9 cellular contexts compared by ENCODE assay signal in genomic region chr6:158818580-158819212, GRCh38. TPM values are rescaled to one million over a fixed set of nuclear protein-coding genes. Genes with fewer than 3 reads are reported as not detected.
DNase-seq lines count a peak whose midpoint lies in the region; ATAC-seq, FAIRE-seq and TF ChIP-seq lines count a peak whose summit lies in the region.
"Had no signal": no experiment of that assay in that cellular context is flagged by ENCODE, and none has a peak within 500 bp of the region (broad histone marks: within the 10 kb centered on the region; RNA-seq: fewer than 3 reads in every experiment).

No MANE protein-coding gene starts in this region.

- CTCF ChIA-PET in HepG2 (lab: Yijun Ruan, JAX; ENCODE audit: low intra/inter-chr PET ratio, low total read pairs), result no interaction called here

- H4K20me1 ChIP-seq in HepG2 (ENCODE audit: insufficient read depth, low read length), result peaks cover 13% of the 10 kb centered on the region; the same call in 1 of the 2 replicates

- H3K4me3 ChIP-seq in coronary artery, result peak overlapping the region; percentile 99
- H3K4me3 ChIP-seq in HepG2 (replicated peaks in 1 of 3; ENCODE audit: insufficient read depth in 1 of 3, low read depth in 2 of 3, low read length in 3 of 3), result peak overlapping the region; percentile 70 to 87 (median 81)

- ATAC-seq in HG02588 (IDR thresholded peaks at IDR 0.05; ENCODE audit: unreplicated experiment) (peak; percentile 17), HepG2 (peak; percentile 73)

- BruUV-seq in HepG2 (replicated peaks; lab: Mats Ljungman, UMichigan), result no TSS peak

- WGBS in HepG2 (ENCODE audit: low lambda C conversion rate), result 1% methylated on average over 39 of the region's 63 CpGs

- peaks cover 29% of the 10 kb centered on the region for H3K79me2 ChIP-seq in HepG2 (ENCODE audit: insufficient read depth, low read length)

- TF ChIP-seq POLR2A in HepG2 (IDR thresholded peaks at IDR 0.05; ENCODE audit: insufficient read depth in 1 of 2, low read depth in 2 of 2, low read length in 2 of 2), result no peak; a peak in 1 of 4 replicates

- H3K4me1 ChIP-seq in HepG2 (ENCODE audit: insufficient read depth, low read length), result peaks cover 54% of the 10 kb centered on the region

- peaks cover 3 to 6% of the 10 kb centered on the region in 2 experiments; a peak in 3 of 5 replicates for H3K36me3 ChIP-seq in HepG2 (replicated peaks in 1 of 2; ENCODE audit: control insufficient read depth in 1 of 2, insufficient read depth in 2 of 2, low read length in 2 of 2)

- no peak for TF ChIP-seq RAD21 in HepG2 (CRISPR knock-in tag; IDR thresholded peaks at IDR 0.05)

- in situ Hi-C loops in HepG2 (cut with HindIII; ENCODE audit: extremely low pct_ligation_motif_present, low pct_unique_long_range_greater_than_20kb), result no loop called here

- H3K9me3 ChIP-seq in HepG2 (ENCODE audit: low read length), result no peaks in the 10 kb centered on the region

- FAIRE-seq in HepG2 (lab: Jason Lieb, UNC), result no peak
- FAIRE-seq: A204.1 had no signal

- H3K9ac ChIP-seq in HepG2 (ENCODE audit: insufficient read depth, low read depth, low read length), result peak overlapping the region; percentile 70

- TF ChIP-seq CTCF in coronary artery (IDR thresholded peaks at IDR 0.05) (no peak), HepG2 (CRISPR knock-in tag; IDR thresholded peaks at IDR 0.05) (no peak)

- POLR2A ChIA-PET in HepG2 (lab: Yijun Ruan, JAX), result interaction anchor here (0.6 to 1.4 kb wide), 9 partner anchors 8 to 174 kb away, joined by 3 to 6 read pairs (median 4); partner anchors contain the start of gene DYNLT1

- no peak overlapping the region for H2AFZ ChIP-seq in HepG2 (ENCODE audit: low read length)

- H3K27ac ChIP-seq in coronary artery, result peak overlapping the region; percentile 93 to 100
- peak overlapping the region; percentile 50 for H3K27ac ChIP-seq in HepG2 (ENCODE audit: extremely low read length, insufficient read depth, low read length)

- peak; percentile 20 to 77 (median 75) for DNase-seq in NCI-H1417 (lab: John Stamatoyannopoulos, UW)
- no peak for DNase-seq in NCI-H1417 treated with DMSO at 0.1 percent for 48 hours (lab: John Stamatoyannopoulos, UW)
- peak; percentile 33 for DNase-seq in NCI-H1092 (lab: John Stamatoyannopoulos, UW)
- peak; percentile 54 to 65 for DNase-seq in activated CD4-positive, alpha-beta T cell treated with anti-CD3 and anti-CD28 coated beads for 4 hours
- peak; percentile 83 for DNase-seq in coronary artery (ENCODE audit: low spot score)
- peak; percentile 54 for DNase-seq in HepG2 (ENCODE audit: low spot score)
- peak; percentile 61 to 72 for DNase-seq in stimulated activated CD4-positive, alpha-beta T cell treated with anti-CD3 and anti-CD28 coated beads, Interleukin-4, amount 100 ng/mL, for 48 hours (ENCODE audit: low read depth in 2 of 2)

- H3K27me3 ChIP-seq in HepG2 (ENCODE audit: control insufficient read depth in 1 of 2, insufficient read depth in 2 of 2, low read length in 2 of 2), result no peaks in the 10 kb centered on the region; a peak in 1 of 5 replicates

- TF ChIP-seq EP300 in HepG2 (IDR thresholded peaks at IDR 0.05; ENCODE audit: low read depth in 2 of 2, low read length in 2 of 2), result no peak
- TF ChIP-seq EP300 in HepG2 (CRISPR knock-in tag; IDR thresholded peaks at IDR 0.05; ENCODE audit: borderline replicate concordance), result no peak

- H3K4me2 ChIP-seq in HepG2 (ENCODE audit: low read depth, low read length), result peak overlapping the region; percentile 94

- intact Hi-C loops in HepG2 (cut with micrococcal nuclease; ENCODE audit: unreplicated experiment), result loop anchor here (5.0 kb wide), 1 partner anchor 34 kb away; no protein-coding TSS in a partner anchor

TF ChIP-seq in HepG2, 621 proteins besides CTCF, POLR2A, EP300 and RAD21 (continues in another document):
- TF ChIP-seq RNF219 (CRISPR knock-in tag; IDR thresholded peaks at IDR 0.05), result no peak
- TF ChIP-seq PHF8 (CRISPR knock-in tag; IDR thresholded peaks at IDR 0.05), result peak; percentile 21
- peak; percentile 85 for TF ChIP-seq HNRNPK (IDR thresholded peaks at IDR 0.05; ENCODE audit: low read depth, low read length, poor library complexity, severe bottlenecking)
- 0 out of 2 replicates have a peak, but pooled peaks have one; percentile 4 for TF ChIP-seq TAF1 (CRISPR knock-in tag; IDR thresholded peaks at IDR 0.05)
- TF ChIP-seq ZNF10 (CRISPR knock-in tag; IDR thresholded peaks at IDR 0.05; ENCODE audit: borderline replicate concordance, low read depth), result no peak
- TF ChIP-seq CREB3 (CRISPR knock-in tag; IDR thresholded peaks at IDR 0.05), result no peak; the same call in 1 of the 2 replicates
- TF ChIP-seq, protein P1, sequence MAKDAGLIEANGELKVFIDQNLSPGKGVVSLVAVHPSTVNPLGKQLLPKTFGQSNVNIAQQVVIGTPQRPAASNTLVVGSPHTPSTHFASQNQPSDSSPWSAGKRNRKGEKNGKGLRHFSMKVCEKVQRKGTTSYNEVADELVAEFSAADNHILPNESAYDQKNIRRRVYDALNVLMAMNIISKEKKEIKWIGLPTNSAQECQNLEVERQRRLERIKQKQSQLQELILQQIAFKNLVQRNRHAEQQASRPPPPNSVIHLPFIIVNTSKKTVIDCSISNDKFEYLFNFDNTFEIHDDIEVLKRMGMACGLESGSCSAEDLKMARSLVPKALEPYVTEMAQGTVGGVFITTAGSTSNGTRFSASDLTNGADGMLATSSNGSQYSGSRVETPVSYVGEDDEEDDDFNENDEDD (CRISPR knock-in tag; IDR thresholded peaks at IDR 0.05; ENCODE audit: borderline replicate concordance), result no peak
- TF ChIP-seq THAP8 (CRISPR knock-in tag; IDR thresholded peaks at IDR 0.05; ENCODE audit: borderline replicate concordance), result 0 out of 2 replicates have a peak, but pooled peaks have one; percentile 20
- peak; percentile 19; the same call in 1 of the 2 replicates for TF ChIP-seq SIN3A (IDR thresholded peaks at IDR 0.05; ENCODE audit: borderline replicate concordance, low read depth, low read length)
- TF ChIP-seq ATRX (CRISPR knock-in tag; IDR thresholded peaks at IDR 0.05; ENCODE audit: borderline replicate concordance), result no peak
- peak; percentile 22; the same call in 1 of the 2 replicates for TF ChIP-seq IRF2 (CRISPR knock-in tag; IDR thresholded peaks at IDR 0.05)
- TF ChIP-seq ZBTB3 (CRISPR knock-in tag; IDR thresholded peaks at IDR 0.05; ENCODE audit: borderline replicate concordance, low read depth), result no peak
- TF ChIP-seq TOPORS (CRISPR knock-in tag; IDR thresholded peaks at IDR 0.05), result no peak
- no peak for TF ChIP-seq NKX3-1 (CRISPR knock-in tag; IDR thresholded peaks at IDR 0.05)

RNA-seq across cellular contexts. Expression of gene EZR, which starts 0.5 kb away (rescaled TPM):
- total RNA-seq in HepG2 (2016; rRNA removed; fragmentation: Illumina TruSeq; extraction: Trizol), result 60.3 and 75.7 TPM in 2 replicates
- total RNA-seq in HepG2 (2016; cell fraction: cytosol; rRNA removed; fragmentation: Illumina TruSeq; extraction: Trizol; ENCODE audit: low read depth), result 8.6 and 10.8 TPM in 2 replicates
- total RNA-seq in HepG2 (2016; cell fraction: insoluble cytoplasmic fraction; rRNA removed; fragmentation: Illumina TruSeq; extraction: Trizol), result 63.6 and 68.8 TPM in 2 replicates
- 21.2 and 23.3 TPM in 2 replicates for total RNA-seq in HepG2 (2016; cell fraction: membrane; rRNA removed; fragmentation: Illumina TruSeq; extraction: Trizol)
- 35.3 and 38.9 TPM in 2 replicates for total RNA-seq in HepG2 (2016; cell fraction: nucleus; rRNA removed; fragmentation: Illumina TruSeq; extraction: Trizol)
- polyA plus RNA-seq in HepG2 (2011; rRNA removed), result 34.7 and 36.8 TPM in 2 replicates
- polyA plus RNA-seq in HepG2 (2011; cell fraction: cytosol; rRNA removed), result 34.1 and 34.2 TPM in 2 replicates
- polyA plus RNA-seq in HepG2 (2011; cell fraction: nucleus; rRNA removed), result 25.0 and 25.8 TPM in 2 replicates
- 18.5 and 28.6 TPM in 2 replicates for polyA plus RNA-seq in HepG2 (2012)
- 5.0 and 5.1 TPM in 2 replicates for polyA plus RNA-seq in HepG2 (2016; cell fraction: cytosol; fragmentation: Illumina TruSeq; extraction: Trizol; ENCODE audit: low read depth)
- polyA plus RNA-seq in HepG2 (2016; cell fraction: insoluble cytoplasmic fraction; fragmentation: Illumina TruSeq; extraction: Trizol; ENCODE audit: low read depth), result 79.1 and 90.3 TPM in 2 replicates
- polyA plus RNA-seq in HepG2 (2016; cell fraction: membrane; fragmentation: Illumina TruSeq; extraction: Trizol; ENCODE audit: low read depth), result 12.2 TPM in 2 replicates
- 60.9 and 63.5 TPM in 2 replicates for polyA plus RNA-seq in HepG2 (2016; cell fraction: nucleus; fragmentation: Illumina TruSeq; extraction: Trizol; ENCODE audit: insufficient read depth, low read depth)
- 45.1 and 93.9 TPM in 2 replicates for polyA minus RNA-seq in HepG2 (2011; rRNA and poly(A)+ RNA removed; ENCODE audit: low replicate concordance)
- 28.8 and 29.4 TPM in 2 replicates for polyA minus RNA-seq in HepG2 (2011; cell fraction: cytosol; rRNA and poly(A)+ RNA removed)
- 17.6 and 19.8 TPM in 2 replicates for polyA minus RNA-seq in HepG2 (2011; cell fraction: nucleus; rRNA and poly(A)+ RNA removed)
